Comparison of ENCODE assay signal across 9 cellular contexts in the genomic region with DNA sequence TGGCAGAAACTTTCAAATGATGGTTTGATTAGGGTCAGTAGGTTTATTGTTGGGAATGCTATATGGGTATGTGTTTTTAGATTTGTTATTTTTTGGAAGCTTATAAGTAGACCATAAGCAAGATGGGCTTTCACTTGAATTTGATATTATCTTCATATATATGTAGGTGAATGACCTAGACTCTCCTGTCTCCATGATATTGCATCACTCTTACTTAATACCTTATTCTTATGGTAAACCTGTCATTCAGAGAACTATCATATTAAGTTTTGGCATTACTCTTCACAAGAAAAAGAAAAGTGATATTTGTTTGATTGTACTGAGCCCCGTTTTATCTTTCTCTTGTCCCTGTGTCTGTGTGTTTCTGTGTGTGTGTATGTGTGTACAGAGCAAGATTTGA. TPM values are rescaled to one million over a fixed set of nuclear protein-coding genes. Genes with fewer than 3 reads are reported as not detected.
"Had no signal": no experiment of that assay in that cellular context is flagged by ENCODE, and none has a peak within 500 bp of the region (broad histone marks: within the 10 kb centered on the region; RNA-seq: fewer than 3 reads in every experiment).

No MANE protein-coding gene starts in this region.

- H3K4me3 Mint-ChIP-seq: GM23338, H9 had no signal

- FAIRE-seq: H1, H54, HTR-8/SVneo had no signal

- H3K4me1 Mint-ChIP-seq: GM23338, H9 had no signal

- H3K4me2 ChIP-seq: GM23338, KMS-11 had no signal

- H3K4me3 ChIP-seq: GM23338 had no signal

- H3K9ac ChIP-seq: KMS-11 had no signal

- DNase-seq: H9, HCEC 1CT, KBM-7 had no signal

- H2AFZ ChIP-seq: GM23338 had no signal

- ATAC-seq: GM23338 had no signal

- H3K27ac ChIP-seq: KMS-11 had no signal

- H3K27ac Mint-ChIP-seq: GM23338, H9 had no signal

- H3K9me3 Mint-ChIP-seq: GM23338, H9 had no signal

RNA-seq across cellular contexts. Expression of gene CDNF, which starts 17.6 kb away (rescaled TPM):
- total RNA-seq: HT-29 had no signal
